In the genomic region with DNA sequence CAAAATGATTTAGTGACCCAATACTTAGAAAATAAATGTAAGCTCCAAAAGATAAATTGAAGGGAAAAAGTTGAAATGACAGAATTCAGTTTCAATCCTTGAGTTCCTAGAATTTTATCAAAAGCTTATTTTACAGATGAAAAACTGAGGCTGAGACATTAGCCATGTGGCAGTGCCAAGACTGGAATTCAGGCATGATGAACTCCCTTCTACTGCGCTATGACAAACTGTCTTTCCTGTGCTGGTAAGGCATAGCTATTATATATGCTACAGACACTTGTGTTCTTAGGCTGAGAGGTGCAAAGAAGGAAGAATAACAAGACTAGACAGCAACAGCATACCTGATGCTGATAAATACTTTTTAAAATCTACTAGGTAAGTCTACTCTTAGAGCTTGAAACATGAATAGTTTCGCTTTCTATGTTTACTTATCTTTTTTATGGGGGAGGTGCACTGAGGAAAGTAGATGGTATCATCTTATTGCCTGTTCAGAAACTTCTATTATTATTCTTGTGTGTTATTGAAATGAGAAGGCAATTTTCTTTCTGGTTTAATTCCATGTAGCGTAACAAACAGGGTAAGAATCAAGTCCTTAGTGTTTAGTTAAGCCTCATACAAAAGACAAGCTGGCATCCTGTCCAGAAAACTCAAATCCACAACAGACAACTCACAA, we compare ENCODE assay signal across 8 cellular contexts. TPM values are rescaled to one million over a fixed set of nuclear protein-coding genes. Genes with fewer than 3 reads are reported as not detected.
DNase-seq lines count a peak whose midpoint lies in the region; ATAC-seq and TF ChIP-seq lines count a peak whose summit lies in the region.

No MANE protein-coding gene starts in this region.

- no peaks in the 10 kb centered on the region for H3K27me3 ChIP-seq in AG04450 (ENCODE audit: control insufficient read depth, insufficient read depth, low read length)
- H3K27me3 ChIP-seq in colonic mucosa, result no peaks in the 10 kb centered on the region

- no peaks in the 10 kb centered on the region for H3K27me3 Mint-ChIP-seq in neural crest cell (ENCODE audit: low read depth)

- H3K9me3 Mint-ChIP-seq in neural crest cell, result no peaks in the 10 kb centered on the region

- intact Hi-C loops in colonic mucosa (cut with DNase I), result no loop called here

- peak; percentile 40 for ATAC-seq in GM18868 (IDR thresholded peaks at IDR 0.05; ENCODE audit: unreplicated experiment)

- peaks cover 7% of the 10 kb centered on the region; the same call in 1 of the 2 replicates for H3K36me3 ChIP-seq in KOPT-K1 (ENCODE audit: insufficient read depth, low read length)
- H3K36me3 ChIP-seq in colonic mucosa, result no peaks in the 10 kb centered on the region

- H3K4me1 ChIP-seq in colonic mucosa, result peaks cover 4% of the 10 kb centered on the region

- H3K27ac ChIP-seq in AG04450 (ENCODE audit: low read depth, low read length) (no peak overlapping the region), KOPT-K1 (ENCODE audit: low read depth, low read length, poor library complexity, severe bottlenecking) (peak overlapping the region; percentile 97), colonic mucosa (peak overlapping the region; percentile 87)

- TF ChIP-seq CTCF in AG04450 (IDR thresholded peaks at IDR 0.05; ENCODE audit: low read depth, low read length) (no peak), colonic mucosa (IDR thresholded peaks at IDR 0.05) (no peak), neural crest cell (conservative IDR thresholded peaks at IDR 0.05) (no peak)

- CTCF ChIA-PET in AG04450 (lab: Charles Lee), result interaction anchor here (1.0 kb wide), 1 partner anchor 207 kb away, joined by 3 read pairs; no protein-coding TSS in a partner anchor

- H3K27ac Mint-ChIP-seq in neural crest cell (ENCODE audit: unreplicated experiment), result no peak overlapping the region

- peak overlapping the region; percentile 98 for H3K4me3 Mint-ChIP-seq in neural crest cell

- POLR2A ChIA-PET in AG04450 (lab: Yijun Ruan, JAX), result no interaction called here

- peak overlapping the region; percentile 76 for H3K4me3 ChIP-seq in AG04450 (ENCODE audit: low read depth, low read length)
- peak overlapping the region; percentile 65 for H3K4me3 ChIP-seq in colonic mucosa

- H3K9me3 ChIP-seq in AG04450 (ENCODE audit: control insufficient read depth, insufficient read depth, low read length) (no peaks in the 10 kb centered on the region), KOPT-K1 (ENCODE audit: insufficient read depth, low read length, poor library complexity, severe bottlenecking) (no peaks in the 10 kb centered on the region), colonic mucosa (no peaks in the 10 kb centered on the region)

- no peaks in the 10 kb centered on the region for H3K36me3 Mint-ChIP-seq in neural crest cell (ENCODE audit: low read depth)

- H3K4me1 Mint-ChIP-seq in neural crest cell, result peaks cover 49% of the 10 kb centered on the region

- no peak for DNase-seq in AG04450 (ENCODE audit: low read depth, low spot score)
- DNase-seq in colonic mucosa, result no peak
- no peak for DNase-seq in neural crest cell (ENCODE audit: low read depth, low spot score)
- DNase-seq in activated gamma-delta T cell (lab: John Stamatoyannopoulos, UW), result no peak
- DNase-seq in iPS-NIHi11 (ENCODE audit: low spot score), result no peak
- DNase-seq in NCI-H510A treated with DMSO at 0.1 percent for 48 hours (lab: John Stamatoyannopoulos, UW), result no peak

- peak overlapping the region in 1 of 2 donors; percentile 92 for H3K9ac ChIP-seq in colonic mucosa (ENCODE audit: low read depth in 2 of 2, low read length in 2 of 2)

RNA-seq across cellular contexts. Expression of gene TTC32, which starts 1.8 kb away (rescaled TPM):
- polyA plus RNA-seq in AG04450 (2011; rRNA removed), result 5.3 and 6.6 TPM in 2 replicates
- polyA minus RNA-seq in AG04450 (2011; rRNA and poly(A)+ RNA removed), result 6.8 and 8.3 TPM in 2 replicates
- total RNA-seq in colonic mucosa, result 1 to 10 TPM; 9.0 to 9.3 TPM
- 13.1 and 13.5 TPM in 2 replicates for total RNA-seq in neural crest cell
